Comparison of ENCODE assay signal across 1 cellular context in genomic region chr19:55112781-55113569, GRCh38.
TF ChIP-seq lines count a peak whose summit lies in the region.

No MANE protein-coding gene starts in this region.

TF ChIP-seq in IMR-90, 13 proteins besides CTCF, POLR2A, EP300 and RAD21:
- TF ChIP-seq, protein P1, sequence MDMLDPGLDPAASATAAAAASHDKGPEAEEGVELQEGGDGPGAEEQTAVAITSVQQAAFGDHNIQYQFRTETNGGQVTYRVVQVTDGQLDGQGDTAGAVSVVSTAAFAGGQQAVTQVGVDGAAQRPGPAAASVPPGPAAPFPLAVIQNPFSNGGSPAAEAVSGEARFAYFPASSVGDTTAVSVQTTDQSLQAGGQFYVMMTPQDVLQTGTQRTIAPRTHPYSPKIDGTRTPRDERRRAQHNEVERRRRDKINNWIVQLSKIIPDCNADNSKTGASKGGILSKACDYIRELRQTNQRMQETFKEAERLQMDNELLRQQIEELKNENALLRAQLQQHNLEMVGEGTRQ (IDR thresholded peaks at IDR 0.05; ENCODE audit: low read depth, low read length): no peak
- TF ChIP-seq CEBPB (IDR thresholded peaks at IDR 0.05; ENCODE audit: low read depth, low read length): no peak
TF ChIP-seq in IMR-90: peak in this region for 0.
